ENCODE assay signal across 21 cellular contexts in genomic region chr17:28714281-28714680, GRCh38. TPM values are rescaled to one million over a fixed set of nuclear protein-coding genes. Genes with fewer than 3 reads are reported as not detected.
DNase-seq lines count a peak whose midpoint lies in the region; ATAC-seq, FAIRE-seq and TF ChIP-seq lines count a peak whose summit lies in the region.
"Had no signal": no experiment of that assay in that cellular context is flagged by ENCODE, and none has a peak within 500 bp of the region (broad histone marks: within the 10 kb centered on the region; RNA-seq: fewer than 3 reads in every experiment).

No MANE protein-coding gene starts in this region.

- H3K27me3 ChIP-seq in foreskin keratinocyte: no peaks in the 10 kb centered on the region
- H3K27me3 ChIP-seq: esophagus muscularis mucosa, sigmoid colon had no signal

- ATAC-seq in A549 (no peak), foreskin keratinocyte (no peak), GM18907 (IDR thresholded peaks at IDR 0.05; ENCODE audit: unreplicated experiment) (no peak)
- ATAC-seq: lower lobe of right lung, SK-N-SH treated with all-trans-retinoic acid at 6 μM for 48 hours had no signal

- DNase-seq in A549 (ENCODE audit: low read depth in 1 of 2, low spot score in 1 of 2): peak in 1 of 2 experiments; percentile 46
- peak; percentile 35 for DNase-seq in NB4 (ENCODE audit: low read depth)
- no peak for DNase-seq in foreskin keratinocyte
- no peak for DNase-seq in foreskin fibroblast
- DNase-seq in dedifferentiated amniotic fluid mesenchymal stem cell (ENCODE audit: extremely low spot score): no peak
- DNase-seq: activated B cell treated with CpG ODN at 0.5 μM for 24 hours; activated naive CD4-positive, alpha-beta T cell treated with anti-CD3 and anti-CD28 coated beads, Interleukin-2, amount 10 ng/mL, durations not matched to agents 7 days and 5 days; activated T-cell treated with anti-CD3 and anti-CD28 coated beads, Interleukin-2, amount 50 U/mL, for 48 hours; C1 segment of cervical spinal cord; effector CD8-positive, alpha-beta T cell; Karpas-422; lower lobe of right lung; NCI-H1105; NCI-H2107; NCI-H510A; NK-92 treated with Interleukin-12 subunit alpha and Interleukin-12 subunit beta, amount 100 ng/mL, for 24 hours; sigmoid colon had no signal

- no peak for FAIRE-seq in A549 (lab: Jason Lieb, UNC)
- FAIRE-seq: kidney had no signal

- peaks cover 32% of the 10 kb centered on the region for H3K4me1 ChIP-seq in A549
- H3K4me1 ChIP-seq in foreskin keratinocyte: peaks cover 5% of the 10 kb centered on the region

- POLR2A ChIA-PET in A549 (lab: Yijun Ruan, JAX): no interaction called here

- peak in 1 of 2 experiments; percentile 41; a peak in 1 of 5 replicates for TF ChIP-seq RAD21 in A549 (conservative IDR thresholded peaks at IDR 0.05 in 1 of 2, IDR thresholded peaks at IDR 0.05 in 1 of 2)

- H3K4me2 ChIP-seq in A549: no peak overlapping the region

- 69% methylated on average over 3 of the region's 3 CpGs for WGBS in A549 (ENCODE audit: missing lambda C conversion rate)

- TF ChIP-seq EP300 in A549 (IDR thresholded peaks at IDR 0.05): no peak

- TF ChIP-seq CTCF in A549 (IDR thresholded peaks at IDR 0.05) (peak; percentile 33; the same call in 1 of the 3 replicates), NB4 (IDR thresholded peaks at IDR 0.05; ENCODE audit: low read depth, low read length) (peak; percentile 14), foreskin keratinocyte (conservative IDR thresholded peaks at IDR 0.05) (peak; percentile 17), foreskin fibroblast (IDR thresholded peaks at IDR 0.05; ENCODE audit: low read depth, low read length) (no peak)

- TF ChIP-seq POLR2A in A549 (IDR thresholded peaks at IDR 0.05; ENCODE audit: low read length): no peak
- TF ChIP-seq POLR2A in NB4 (IDR thresholded peaks at IDR 0.05; ENCODE audit: extremely low read depth, insufficient read length): no peak

- H3K4me3 ChIP-seq in A549 (no peak overlapping the region), NB4 (ENCODE audit: low read depth, low read length) (no peak overlapping the region), foreskin fibroblast (ENCODE audit: low read depth in 1 of 2, low read length in 2 of 2) (no peak overlapping the region)
- H3K4me3 ChIP-seq: esophagus muscularis mucosa, lower lobe of right lung, sigmoid colon had no signal

- H3K27ac ChIP-seq in A549 (no peak overlapping the region), foreskin keratinocyte (no peak overlapping the region)
- H3K27ac ChIP-seq: esophagus muscularis mucosa, lower lobe of right lung, sigmoid colon had no signal

- CTCF ChIA-PET in A549 (lab: Yijun Ruan, JAX): interaction anchor here (1.5 to 17.6 kb wide), 4 partner anchors 12 to 70 kb away, joined by 4 to 335 read pairs (median 48); partner anchors contain the start of genes BLTP2, SDF2, SUPT6H and TLCD1

- H3K9me3 ChIP-seq in A549: no peaks in the 10 kb centered on the region
- H3K9me3 ChIP-seq: esophagus muscularis mucosa, lower lobe of right lung, sigmoid colon had no signal

TF ChIP-seq in A549, 52 proteins besides CTCF, POLR2A, EP300 and RAD21:
- TF ChIP-seq KDM1A (IDR thresholded peaks at IDR 0.05; ENCODE audit: low read depth): peak; percentile 82
- no peak for TF ChIP-seq ESRRA (IDR thresholded peaks at IDR 0.05; ENCODE audit: borderline replicate concordance, low read length)
- TF ChIP-seq, protein P1, sequence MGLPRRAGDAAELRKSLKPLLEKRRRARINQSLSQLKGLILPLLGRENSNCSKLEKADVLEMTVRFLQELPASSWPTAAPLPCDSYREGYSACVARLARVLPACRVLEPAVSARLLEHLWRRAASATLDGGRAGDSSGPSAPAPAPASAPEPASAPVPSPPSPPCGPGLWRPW (IDR thresholded peaks at IDR 0.05): no peak
- TF ChIP-seq JUN (IDR thresholded peaks at IDR 0.05): peak in 1 of 2 experiments; percentile 32; a peak in 1 of 5 replicates
TF ChIP-seq in A549: peak in this region for 2.

RNA-seq across cellular contexts. Expression of gene PROCA1, which starts 2.6 kb away (rescaled TPM):
- 3.8 and 4.0 TPM in 2 replicates for polyA plus RNA-seq in A549 (2011; rRNA removed)
- polyA plus RNA-seq in A549 (2012; cell fraction: cytosol; rRNA removed): 4.9 and 5.3 TPM in 2 replicates
- polyA plus RNA-seq in A549 (2012; cell fraction: nucleus; rRNA removed): 20.2 and 24.0 TPM in 2 replicates
- 2.5 to 4.9 TPM (median 4.2 TPM) in 3 replicates for polyA plus RNA-seq in A549 (2017; fragmentation: RNase III; extraction: RNeasy Plus Mini Kit Qiagen cat#74134 plus additional on column Dnase treatment)
- polyA minus RNA-seq in A549 (2011; rRNA and poly(A)+ RNA removed): 2.0 and 3.1 TPM in 2 replicates
- 0.39 and 0.41 TPM in 2 replicates for total RNA-seq in foreskin keratinocyte
- polyA plus RNA-seq in foreskin keratinocyte: 0.45 and 0.76 TPM in 2 replicates

RNA-seq across cellular contexts. Expression of gene RAB34, which starts 3.4 kb away (rescaled TPM):
- 288 and 328 TPM in 2 replicates for polyA plus RNA-seq in A549 (2011; rRNA removed)
- 306 and 359 TPM in 2 replicates for polyA plus RNA-seq in A549 (2012; cell fraction: cytosol; rRNA removed)
- polyA plus RNA-seq in A549 (2012; cell fraction: nucleus; rRNA removed): 404 and 498 TPM in 2 replicates
- 207 to 212 TPM (median 211 TPM) in 3 replicates for polyA plus RNA-seq in A549 (2017; fragmentation: RNase III; extraction: RNeasy Plus Mini Kit Qiagen cat#74134 plus additional on column Dnase treatment)
- 241 and 290 TPM in 2 replicates for polyA minus RNA-seq in A549 (2011; rRNA and poly(A)+ RNA removed)
- total RNA-seq in foreskin keratinocyte: 160 and 161 TPM in 2 replicates
- polyA plus RNA-seq in foreskin keratinocyte: 160 and 161 TPM in 2 replicates

RNA-seq across cellular contexts. Expression of gene RPL23A, which starts 5.5 kb away (rescaled TPM):
- polyA plus RNA-seq in A549 (2011; rRNA removed) (2,521 and 2,887 TPM in 2 replicates), A549 (2017; fragmentation: RNase III; extraction: RNeasy Plus Mini Kit Qiagen cat#74134 plus additional on column Dnase treatment) (1,026 to 1,151 TPM (median 1,061 TPM) in 3 replicates), foreskin keratinocyte (1,847 and 1,895 TPM in 2 replicates)
- 981 and 1,405 TPM in 2 replicates for polyA plus RNA-seq in A549 (2012; cell fraction: cytosol; rRNA removed)
- 284 and 498 TPM in 2 replicates for polyA plus RNA-seq in A549 (2012; cell fraction: nucleus; rRNA removed)
- polyA minus RNA-seq in A549 (2011; rRNA and poly(A)+ RNA removed): 955 and 1,173 TPM in 2 replicates
- 1,328 and 1,341 TPM in 2 replicates for total RNA-seq in foreskin keratinocyte

RNA-seq across cellular contexts. Expression of gene TLCD1, which starts 11.8 kb away (rescaled TPM):
- 83.3 and 86.7 TPM in 2 replicates for polyA plus RNA-seq in A549 (2011; rRNA removed)
- 102 and 124 TPM in 2 replicates for polyA plus RNA-seq in A549 (2012; cell fraction: cytosol; rRNA removed)
- 56.4 and 64.3 TPM in 2 replicates for polyA plus RNA-seq in A549 (2012; cell fraction: nucleus; rRNA removed)
- 36.7 to 43.9 TPM (median 37.7 TPM) in 3 replicates for polyA plus RNA-seq in A549 (2017; fragmentation: RNase III; extraction: RNeasy Plus Mini Kit Qiagen cat#74134 plus additional on column Dnase treatment)
- polyA minus RNA-seq in A549 (2011; rRNA and poly(A)+ RNA removed): 55.9 and 70.3 TPM in 2 replicates
- total RNA-seq in foreskin keratinocyte: 11.2 and 17.1 TPM in 2 replicates
- 17.7 and 19.4 TPM in 2 replicates for polyA plus RNA-seq in foreskin keratinocyte

RNA-seq across cellular contexts. Expression of gene NEK8, which starts 14.3 kb away (rescaled TPM):
- polyA plus RNA-seq in A549 (2011; rRNA removed): 5.1 and 7.7 TPM in 2 replicates
- 7.1 and 7.7 TPM in 2 replicates for polyA plus RNA-seq in A549 (2012; cell fraction: cytosol; rRNA removed)
- 18.7 and 22.2 TPM in 2 replicates for polyA plus RNA-seq in A549 (2012; cell fraction: nucleus; rRNA removed)
- 4.2 to 5.8 TPM (median 5.3 TPM) in 3 replicates for polyA plus RNA-seq in A549 (2017; fragmentation: RNase III; extraction: RNeasy Plus Mini Kit Qiagen cat#74134 plus additional on column Dnase treatment)
- 11.4 and 16.4 TPM in 2 replicates for polyA minus RNA-seq in A549 (2011; rRNA and poly(A)+ RNA removed)
- 3.4 and 3.6 TPM in 2 replicates for total RNA-seq in foreskin keratinocyte
- 2.0 and 2.1 TPM in 2 replicates for polyA plus RNA-seq in foreskin keratinocyte
